Comparison of ENCODE assay signal across 16 cellular contexts in genomic region chr13:84139561-84140158, GRCh38.
"Had no signal": no experiment of that assay in that cellular context is flagged by ENCODE, and none has a peak within 500 bp of the region (broad histone marks: within the 10 kb centered on the region; RNA-seq: fewer than 3 reads in every experiment).

No MANE protein-coding gene starts in this region.

- H3K27me3 Mint-ChIP-seq: activated CD4-positive, alpha-beta memory T cell treated with anti-CD3 and anti-CD28 coated beads, Interleukin-2, amount 10 ng/mL, durations not matched to agents 7 days and 5 days; activated naive CD8-positive, alpha-beta T cell treated with anti-CD3 and anti-CD28 coated beads, Interleukin-2, amount 50 U/mL, for 24 hours; progenitor cell of endocrine pancreas had no signal

- H3K4me1 ChIP-seq: colonic mucosa, right lobe of liver, tibial artery had no signal

- H3K27ac ChIP-seq: colonic mucosa, heart left ventricle, right lobe of liver, tibial artery had no signal

- H3K9me3 ChIP-seq: colonic mucosa, heart left ventricle, right lobe of liver, tibial artery had no signal

- H3K36me3 ChIP-seq: colonic mucosa, heart left ventricle, right lobe of liver, tibial artery had no signal

- H3K9me3 Mint-ChIP-seq: activated CD4-positive, alpha-beta memory T cell treated with anti-CD3 and anti-CD28 coated beads, Interleukin-2, amount 10 ng/mL, durations not matched to agents 7 days and 5 days; stimulated activated effector memory CD8-positive, alpha-beta T cell treated with anti-CD3 and anti-CD28 coated beads, Interleukin-12 subunit alpha, Interleukin-12 subunit beta, amount 100 ng/mL, for 72 hours had no signal

- DNase-seq: activated CD4-positive, alpha-beta memory T cell treated with anti-CD3 and anti-CD28 coated beads, Interleukin-2, amount 10 ng/mL, durations not matched to agents 7 days and 5 days; activated naive CD4-positive, alpha-beta T cell treated with Interleukin-2 at 50 U/mL for 16 hours; activated naive CD8-positive, alpha-beta T cell treated with anti-CD3 and anti-CD28 coated beads, Interleukin-2, amount 50 U/mL, for 24 hours; caudate nucleus; colonic mucosa; foreskin melanocyte; heart left ventricle; kidney; left ventricle myocardium superior; nucleus accumbens; right lobe of liver; SW 1271; T-helper 9 cell; tibial artery had no signal

- H3K27me3 ChIP-seq: colonic mucosa, heart left ventricle, right lobe of liver, tibial artery had no signal

- H3K4me3 ChIP-seq: colonic mucosa, heart left ventricle, right lobe of liver, tibial artery had no signal

- ATAC-seq: activated naive CD8-positive, alpha-beta T cell treated with anti-CD3 and anti-CD28 coated beads, Interleukin-2, amount 50 U/mL, for 24 hours; heart left ventricle; left ventricle myocardium superior; right lobe of liver; stimulated activated effector memory CD8-positive, alpha-beta T cell treated with anti-CD3 and anti-CD28 coated beads, Interleukin-12 subunit alpha, Interleukin-12 subunit beta, amount 100 ng/mL, for 72 hours had no signal

- H3K4me3 Mint-ChIP-seq: activated CD4-positive, alpha-beta memory T cell treated with anti-CD3 and anti-CD28 coated beads, Interleukin-2, amount 10 ng/mL, durations not matched to agents 7 days and 5 days; activated naive CD8-positive, alpha-beta T cell treated with anti-CD3 and anti-CD28 coated beads, Interleukin-2, amount 50 U/mL, for 24 hours; stimulated activated effector memory CD8-positive, alpha-beta T cell treated with anti-CD3 and anti-CD28 coated beads, Interleukin-12 subunit alpha, Interleukin-12 subunit beta, amount 100 ng/mL, for 72 hours had no signal

- H3K36me3 Mint-ChIP-seq: stimulated activated effector memory CD8-positive, alpha-beta T cell treated with anti-CD3 and anti-CD28 coated beads, Interleukin-12 subunit alpha, Interleukin-12 subunit beta, amount 100 ng/mL, for 72 hours had no signal

- H3K27ac Mint-ChIP-seq: activated CD4-positive, alpha-beta memory T cell treated with anti-CD3 and anti-CD28 coated beads, Interleukin-2, amount 10 ng/mL, durations not matched to agents 7 days and 5 days; activated naive CD8-positive, alpha-beta T cell treated with anti-CD3 and anti-CD28 coated beads, Interleukin-2, amount 50 U/mL, for 24 hours; progenitor cell of endocrine pancreas; stimulated activated effector memory CD8-positive, alpha-beta T cell treated with anti-CD3 and anti-CD28 coated beads, Interleukin-12 subunit alpha, Interleukin-12 subunit beta, amount 100 ng/mL, for 72 hours had no signal
